ENCODE assay signal across 22 cellular contexts in genomic region chr4:167721574-167721973, GRCh38.
"Had no signal": no experiment of that assay in that cellular context is flagged by ENCODE, and none has a peak within 500 bp of the region (broad histone marks: within the 10 kb centered on the region; RNA-seq: fewer than 3 reads in every experiment).

No MANE protein-coding gene starts in this region.

- H3K27ac Mint-ChIP-seq: activated B cell treated with CpG ODN at 0.5 μM for 24 hours; activated CD4-positive, alpha-beta T cell treated with anti-CD3 and anti-CD28 coated beads for 36 hours; activated naive CD4-positive, alpha-beta T cell treated with anti-CD3 and anti-CD28 coated beads for 36 hours; activated naive CD8-positive, alpha-beta T cell treated with anti-CD3 and anti-CD28 coated beads, Interleukin-2, amount 10 ng/mL, durations not matched to agents 7 days and 5 days; activated T-cell treated with anti-CD3 and anti-CD28 coated beads, Interleukin-2, amount 50 U/mL, for 72 hours; effector memory CD8-positive, alpha-beta T cell; memory B cell had no signal

- H3K36me3 Mint-ChIP-seq: activated naive CD8-positive, alpha-beta T cell treated with anti-CD3 and anti-CD28 coated beads, Interleukin-2, amount 10 ng/mL, durations not matched to agents 7 days and 5 days; brain; memory B cell had no signal

- H3K36me3 ChIP-seq: heart left ventricle, spleen, upper lobe of left lung had no signal

- H3K27me3 ChIP-seq: heart left ventricle, spleen, upper lobe of left lung had no signal

- H3K9me3 Mint-ChIP-seq: brain, neural crest cell had no signal

- H3K4me1 Mint-ChIP-seq: activated B cell treated with CpG ODN at 0.5 μM for 24 hours; activated CD4-positive, alpha-beta T cell treated with anti-CD3 and anti-CD28 coated beads for 36 hours; activated naive CD8-positive, alpha-beta T cell treated with anti-CD3 and anti-CD28 coated beads, Interleukin-2, amount 10 ng/mL, durations not matched to agents 7 days and 5 days; memory B cell; neural crest cell had no signal

- DNase-seq: activated B cell treated with CpG ODN at 0.5 μM for 24 hours; activated CD4-positive, alpha-beta T cell treated with anti-CD3 and anti-CD28 coated beads for 36 hours; activated CD4-positive, alpha-beta T cell treated with anti-CD3 and anti-CD28 coated beads, Interleukin-2, amount 50 U/mL, for 48 hours; activated effector memory CD4-positive, alpha-beta T cell treated with Interleukin-2 at 50 U/mL for 16 hours; activated naive CD4-positive, alpha-beta T cell treated with anti-CD3 and anti-CD28 coated beads for 36 hours; activated naive CD8-positive, alpha-beta T cell treated with anti-CD3 and anti-CD28 coated beads, Interleukin-2, amount 10 ng/mL, durations not matched to agents 7 days and 5 days; activated T-cell treated with anti-CD3 and anti-CD28 coated beads, Interleukin-2, amount 50 U/mL, for 72 hours; amygdala; central memory CD4-positive, alpha-beta T cell; effector memory CD8-positive, alpha-beta T cell; heart left ventricle; islet precursor cell; left cardiac atrium; posterior cingulate gyrus; spleen; stimulated activated CD4-positive, alpha-beta T cell treated with anti-CD3 and anti-CD28 coated beads, Interleukin-4, amount 100 ng/mL, for 1 hour; stimulated activated naive CD4-positive, alpha-beta T cell treated with Interleukin-2 at 50 U/mL for 16 hours; T1000; upper lobe of left lung had no signal

- H3K4me3 ChIP-seq: heart left ventricle, spleen, upper lobe of left lung had no signal

- H3K4me1 ChIP-seq: heart left ventricle, spleen, upper lobe of left lung had no signal

- H3K9me3 ChIP-seq: heart left ventricle, upper lobe of left lung had no signal

- H3K27me3 Mint-ChIP-seq: activated B cell treated with CpG ODN at 0.5 μM for 24 hours; activated CD4-positive, alpha-beta T cell treated with anti-CD3 and anti-CD28 coated beads for 36 hours; activated naive CD8-positive, alpha-beta T cell treated with anti-CD3 and anti-CD28 coated beads, Interleukin-2, amount 10 ng/mL, durations not matched to agents 7 days and 5 days; effector memory CD8-positive, alpha-beta T cell; memory B cell had no signal

- ATAC-seq: activated CD4-positive, alpha-beta T cell treated with anti-CD3 and anti-CD28 coated beads for 36 hours; activated T-cell treated with anti-CD3 and anti-CD28 coated beads, Interleukin-2, amount 50 U/mL, for 72 hours; effector memory CD8-positive, alpha-beta T cell; heart left ventricle; left cardiac atrium had no signal

- H3K4me3 Mint-ChIP-seq: activated B cell treated with CpG ODN at 0.5 μM for 24 hours; activated CD4-positive, alpha-beta T cell treated with anti-CD3 and anti-CD28 coated beads for 36 hours; activated naive CD4-positive, alpha-beta T cell treated with anti-CD3 and anti-CD28 coated beads for 36 hours; activated naive CD8-positive, alpha-beta T cell treated with anti-CD3 and anti-CD28 coated beads, Interleukin-2, amount 10 ng/mL, durations not matched to agents 7 days and 5 days; activated T-cell treated with anti-CD3 and anti-CD28 coated beads, Interleukin-2, amount 50 U/mL, for 72 hours; effector memory CD8-positive, alpha-beta T cell; memory B cell; neural crest cell had no signal
